In the genomic region with DNA sequence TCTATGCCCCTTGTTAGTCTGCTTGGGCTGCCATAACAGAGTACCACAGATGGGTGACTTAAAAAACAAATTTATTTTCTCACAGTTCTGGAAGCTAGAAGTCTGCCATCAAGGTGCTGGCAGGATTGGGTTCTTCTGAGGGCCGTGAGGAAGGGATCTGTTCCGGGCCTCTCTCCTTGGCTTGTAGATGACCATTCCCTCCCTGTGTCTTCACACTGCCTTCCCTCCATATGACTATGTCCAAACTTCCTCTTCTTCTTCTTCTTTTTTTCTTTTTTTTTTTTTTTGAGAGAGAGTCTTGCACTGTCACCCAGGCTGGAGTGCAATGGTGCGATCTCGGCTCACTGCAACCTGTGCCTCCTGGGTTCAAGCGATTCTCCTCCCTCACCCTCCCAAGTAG, we compare ENCODE assay signal across 19 cellular contexts.
"Had no signal": no experiment of that assay in that cellular context is flagged by ENCODE, and none has a peak within 500 bp of the region (broad histone marks: within the 10 kb centered on the region; RNA-seq: fewer than 3 reads in every experiment).

No MANE protein-coding gene starts in this region.

- DNase-seq: activated CD4-positive, alpha-beta T cell treated with anti-CD3 and anti-CD28 coated beads for 4 hours; activated CD4-positive, alpha-beta T cell treated with anti-CD3 and anti-CD28 coated beads, Interleukin-2, amount 50 U/mL, for 4 hours; activated effector memory CD4-positive, alpha-beta T cell treated with Interleukin-2 at 50 U/mL for 16 hours; activated naive CD4-positive, alpha-beta T cell treated with Interleukin-2 at 50 U/mL for 16 hours; activated T-cell treated with anti-CD3 and anti-CD28 coated beads for 4 hours; anterior cingulate cortex; effector memory CD8-positive, alpha-beta T cell; erythroblast; head of caudate nucleus; hippocampal formation; left cardiac atrium; midbrain; natural killer cell; stimulated activated CD4-positive, alpha-beta T cell treated with anti-CD3 and anti-CD28 coated beads, Interleukin-15, amount 100 ng/mL, for 24 hours; stimulated activated CD4-positive, alpha-beta T cell treated with anti-CD3 and anti-CD28 coated beads, Interleukin-2, amount 100 ng/mL, for 24 hours; stimulated activated naive CD4-positive, alpha-beta T cell treated with Interleukin-2 at 50 U/mL for 16 hours had no signal

- H3K36me3 Mint-ChIP-seq: activated naive CD8-positive, alpha-beta T cell; natural killer cell; neural progenitor cell had no signal

- H3K27ac Mint-ChIP-seq: activated naive CD8-positive, alpha-beta T cell; effector memory CD8-positive, alpha-beta T cell; natural killer cell; neural progenitor cell had no signal

- ATAC-seq: effector memory CD8-positive, alpha-beta T cell; natural killer cell had no signal

- H3K4me3 Mint-ChIP-seq: activated naive CD8-positive, alpha-beta T cell; central memory CD8-positive, alpha-beta T cell; effector memory CD8-positive, alpha-beta T cell; natural killer cell; neural progenitor cell had no signal

- H3K4me1 Mint-ChIP-seq: central memory CD8-positive, alpha-beta T cell; natural killer cell; neural progenitor cell had no signal

- H3K9me3 Mint-ChIP-seq: central memory CD8-positive, alpha-beta T cell; effector memory CD8-positive, alpha-beta T cell; natural killer cell; neural progenitor cell had no signal
